Comparison of ENCODE assay signal across 8 cellular contexts in genomic region chr13:50123862-50124535, GRCh38.
DNase-seq lines count a peak whose midpoint lies in the region; ATAC-seq, FAIRE-seq and TF ChIP-seq lines count a peak whose summit lies in the region.

No MANE protein-coding gene starts in this region.

- peaks cover 34% of the 10 kb centered on the region for H3K4me1 ChIP-seq in HepG2 (ENCODE audit: insufficient read depth, low read length)

- no TSS peak for BruUV-seq in HepG2 (replicated peaks; lab: Mats Ljungman, UMichigan)

- ATAC-seq in GM19025 (IDR thresholded peaks at IDR 0.05; ENCODE audit: low read depth, unreplicated experiment) (peak; percentile 67), HG03159 (IDR thresholded peaks at IDR 0.05; ENCODE audit: unreplicated experiment) (peak; percentile 63), HepG2 (peak; percentile 75)

- 3% methylated on average over 11 of the region's 69 CpGs for WGBS in HepG2 (ENCODE audit: low lambda C conversion rate)

- TF ChIP-seq RAD21 in HepG2 (CRISPR knock-in tag; IDR thresholded peaks at IDR 0.05) = peak; percentile 75

- CTCF ChIA-PET in HepG2 (lab: Yijun Ruan, JAX; ENCODE audit: low intra/inter-chr PET ratio, low total read pairs) = no interaction called here

- DNase-seq in AG10803 (ENCODE audit: low read depth) (peak; percentile 98), NCI-H460 (ENCODE audit: extremely low read depth, low read depth) (peak; percentile 76), coronary artery (ENCODE audit: low spot score) (peak; percentile 96), HepG2 (ENCODE audit: low spot score) (peak; percentile 90)
- peak; percentile 75 for DNase-seq in activated CD4-positive, alpha-beta T cell treated with anti-CD3 and anti-CD28 coated beads for 48 hours
- peak; percentile 51 to 68 for DNase-seq in stimulated activated CD4-positive, alpha-beta T cell treated with anti-CD3 and anti-CD28 coated beads, Interleukin-4, amount 100 ng/mL, for 48 hours (ENCODE audit: low read depth in 2 of 2)

- peak overlapping the region; percentile 100 for H3K27ac ChIP-seq in coronary artery
- peak overlapping the region; percentile 98 for H3K27ac ChIP-seq in HepG2 (ENCODE audit: extremely low read length, insufficient read depth, low read length)

- H3K9me3 ChIP-seq in HepG2 (ENCODE audit: low read length) = no peaks in the 10 kb centered on the region

- FAIRE-seq in HepG2 (lab: Jason Lieb, UNC) = peak; percentile 50

- no peak for TF ChIP-seq EP300 in HepG2 (IDR thresholded peaks at IDR 0.05; ENCODE audit: low read depth in 2 of 2, low read length in 2 of 2)
- peak; percentile 13; the same call in 1 of the 2 replicates for TF ChIP-seq EP300 in HepG2 (CRISPR knock-in tag; IDR thresholded peaks at IDR 0.05; ENCODE audit: borderline replicate concordance)

- peaks cover 0 to 7% of the 10 kb centered on the region in 2 experiments; a peak in 2 of 5 replicates for H3K36me3 ChIP-seq in HepG2 (replicated peaks in 1 of 2; ENCODE audit: control insufficient read depth in 1 of 2, insufficient read depth in 2 of 2, low read length in 2 of 2)

- peaks cover 37% of the 10 kb centered on the region for H3K79me2 ChIP-seq in HepG2 (ENCODE audit: insufficient read depth, low read length)

- TF ChIP-seq CTCF in AG10803 (conservative IDR thresholded peaks at IDR 0.05; ENCODE audit: low read length) = no peak
- no peak for TF ChIP-seq CTCF in coronary artery (IDR thresholded peaks at IDR 0.05)
- peak; percentile 40 for TF ChIP-seq CTCF in HepG2 (CRISPR knock-in tag; IDR thresholded peaks at IDR 0.05)

- H3K9ac ChIP-seq in HepG2 (ENCODE audit: insufficient read depth, low read depth, low read length) = peak overlapping the region; percentile 96

- peak in 1 of 2 experiments; percentile 74; a peak in 2 of 4 replicates for TF ChIP-seq POLR2A in HepG2 (IDR thresholded peaks at IDR 0.05; ENCODE audit: insufficient read depth in 1 of 2, low read depth in 2 of 2, low read length in 2 of 2)

- H3K4me2 ChIP-seq in HepG2 (ENCODE audit: low read depth, low read length) = peak overlapping the region; percentile 91

- H3K27me3 ChIP-seq in HepG2 (ENCODE audit: control insufficient read depth in 1 of 2, insufficient read depth in 2 of 2, low read length in 2 of 2) = peaks cover 0 to 5% of the 10 kb centered on the region in 2 experiments; a peak in 1 of 5 replicates

- in situ Hi-C loops in HepG2 (cut with HindIII; ENCODE audit: extremely low pct_ligation_motif_present, low pct_unique_long_range_greater_than_20kb) = no loop called here

- intact Hi-C loops in HepG2 (cut with micrococcal nuclease; ENCODE audit: unreplicated experiment) = loop anchor here (1.0 to 10.0 kb wide), 4 partner anchors 41 to 188 kb away; partner anchors contain the start of gene SPRYD7

- no peak overlapping the region for H2AFZ ChIP-seq in HepG2 (ENCODE audit: low read length)

- no peaks in the 10 kb centered on the region for H4K20me1 ChIP-seq in HepG2 (ENCODE audit: insufficient read depth, low read length)

- POLR2A ChIA-PET in HepG2 (lab: Yijun Ruan, JAX) = interaction anchor here (0.6 to 5.7 kb wide), 17 partner anchors 9 to 941 kb away, joined by 3 to 74 read pairs (median 3); partner anchors contain the start of genes KPNA3 and TRIM13

- H3K4me3 ChIP-seq in AG10803 (ENCODE audit: low read length) (peak overlapping the region; percentile 94), coronary artery (peak overlapping the region; percentile 97), HepG2 (replicated peaks in 1 of 3; ENCODE audit: insufficient read depth in 1 of 3, low read depth in 2 of 3, low read length in 3 of 3) (peak overlapping the region; percentile 67 to 95 (median 86))

TF ChIP-seq in HepG2, 621 proteins besides CTCF, POLR2A, EP300 and RAD21 (continues in another document):
- TF ChIP-seq PATZ1 (CRISPR knock-in tag; IDR thresholded peaks at IDR 0.05) = peak; percentile 100
- peak; percentile 37; the same call in 1 of the 2 replicates for TF ChIP-seq YEATS2 (CRISPR knock-in tag; IDR thresholded peaks at IDR 0.05; ENCODE audit: borderline replicate concordance)
- TF ChIP-seq HHEX (CRISPR knock-in tag; IDR thresholded peaks at IDR 0.05) = no peak
- TF ChIP-seq ATF2 (CRISPR knock-in tag; IDR thresholded peaks at IDR 0.05) = peak; percentile 93; the same call in 1 of the 2 replicates
- peak; percentile 78; the same call in 1 of the 2 replicates for TF ChIP-seq ZNF317 (CRISPR knock-in tag; IDR thresholded peaks at IDR 0.05)
- peak; percentile 67 for TF ChIP-seq THAP11 (CRISPR knock-in tag; IDR thresholded peaks at IDR 0.05)
- no peak for TF ChIP-seq NR2C2 (CRISPR knock-in tag; IDR thresholded peaks at IDR 0.05; ENCODE audit: borderline replicate concordance)
- peak in 1 of 2 experiments; percentile 34; a peak in 1 of 4 replicates for TF ChIP-seq NR2F1 (CRISPR knock-in tag; IDR thresholded peaks at IDR 0.05)
- no peak; the same call in 1 of the 2 replicates for TF ChIP-seq ZBTB10 (CRISPR knock-in tag; IDR thresholded peaks at IDR 0.05; ENCODE audit: borderline replicate concordance)
- TF ChIP-seq ZNF770 (CRISPR knock-in tag; IDR thresholded peaks at IDR 0.05) = peak; percentile 7; the same call in 1 of the 2 replicates
- no peak for TF ChIP-seq ADNP (CRISPR knock-in tag; IDR thresholded peaks at IDR 0.05)
- no peak for TF ChIP-seq THYN1 (CRISPR knock-in tag; IDR thresholded peaks at IDR 0.05; ENCODE audit: borderline replicate concordance, low read depth)
- peak; percentile 65; the same call in 1 of the 2 replicates for TF ChIP-seq SALL2 (CRISPR knock-in tag; IDR thresholded peaks at IDR 0.05)
- TF ChIP-seq HNRNPH1 (optimal IDR thresholded peaks at IDR 0.05; ENCODE audit: low read depth, low read length) = no peak
- no peak for TF ChIP-seq ZNF30 (CRISPR knock-in tag; IDR thresholded peaks at IDR 0.05)
- TF ChIP-seq ZNF891 (CRISPR knock-in tag; IDR thresholded peaks at IDR 0.05) = 0 out of 2 replicates have a peak, but pooled peaks have one; percentile 17

Comparison
In these comparisons a context has a peak if more than half of its experiments do, and no peak if none do; other contexts are left out.
1. Peak in every context shown above with its lines: DNase-seq, ATAC-seq, H3K4me3 ChIP-seq and H3K27ac ChIP-seq.